1 cellular context compared by ENCODE assay signal in the genomic region with DNA sequence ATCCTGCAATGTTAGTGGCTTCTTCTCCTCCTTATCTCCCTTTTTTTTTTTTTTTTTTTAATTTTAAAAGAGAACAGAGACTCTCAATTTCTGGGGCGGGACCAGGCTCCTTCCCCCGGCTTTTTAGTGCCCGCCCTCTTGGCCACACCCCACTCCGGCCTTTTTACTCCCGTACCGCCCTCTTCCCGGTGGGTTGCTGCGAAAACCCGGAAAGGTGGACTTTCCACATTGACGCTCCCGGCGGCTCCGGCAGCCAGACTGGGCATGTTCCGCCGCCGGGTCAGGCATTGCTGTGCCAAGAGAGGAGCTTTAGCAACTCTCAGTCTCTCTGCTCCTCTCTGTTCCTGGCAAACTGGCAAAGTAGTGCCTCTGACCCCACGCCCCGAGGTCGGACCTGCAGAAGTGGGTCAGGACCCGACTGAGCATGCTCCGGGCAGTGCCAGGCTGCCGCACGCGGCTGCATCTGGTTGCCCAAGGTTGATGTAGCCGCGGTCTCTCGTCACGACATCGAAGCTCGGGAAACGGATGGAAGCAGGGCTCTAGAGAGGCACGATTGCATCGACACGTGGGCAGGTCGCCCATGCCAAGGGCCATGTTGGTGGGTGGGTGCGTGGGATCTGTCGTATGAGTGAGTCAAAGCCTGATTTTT.
TF ChIP-seq lines count a peak whose summit lies in the region.

No MANE protein-coding gene starts in this region.

TF ChIP-seq in HEK293, 187 proteins besides CTCF, POLR2A, EP300 and RAD21 (continued from another document and continues in another):
- TF ChIP-seq ZNF2 (tag by site-specific recombination; IDR thresholded peaks at IDR 0.05) (peak; percentile 83), ZNF214 (tag by site-specific recombination; IDR thresholded peaks at IDR 0.05; ENCODE audit: borderline replicate concordance) (no peak), ZNF785 (tag by site-specific recombination; IDR thresholded peaks at IDR 0.05) (no peak), ZNF548 (tag by site-specific recombination; IDR thresholded peaks at IDR 0.05) (no peak), ZNF302 (tag by site-specific recombination; IDR thresholded peaks at IDR 0.05; ENCODE audit: low read depth) (no peak), ZNF626 (tag by site-specific recombination; IDR thresholded peaks at IDR 0.05) (no peak), ZFP37 (tag by site-specific recombination; IDR thresholded peaks at IDR 0.05) (peak; percentile 47; the same call in 1 of the 2 replicates), SP2 (tag by site-specific recombination; IDR thresholded peaks at IDR 0.05) (peak; percentile 76), TRIM28 (IDR thresholded peaks at IDR 0.05; ENCODE audit: borderline replicate concordance, low read length) (no peak), ZNF266 (tag by site-specific recombination; IDR thresholded peaks at IDR 0.05; ENCODE audit: low read depth) (no peak), ZNF341 (tag by site-specific recombination; IDR thresholded peaks at IDR 0.05; ENCODE audit: low read depth) (peak; percentile 50), ZNF776 (tag by site-specific recombination; IDR thresholded peaks at IDR 0.05; ENCODE audit: borderline replicate concordance) (no peak), HOXD13 (CRISPR knock-in tag; IDR thresholded peaks at IDR 0.05; ENCODE audit: borderline replicate concordance) (no peak), ZIC2 (tag by site-specific recombination; IDR thresholded peaks at IDR 0.05) (no peak), ZNF133 (tag by site-specific recombination; IDR thresholded peaks at IDR 0.05) (no peak), ZNF354C (tag by site-specific recombination; IDR thresholded peaks at IDR 0.05; ENCODE audit: borderline replicate concordance, low read depth) (no peak), ZNF571 (tag by site-specific recombination; IDR thresholded peaks at IDR 0.05) (no peak), ZNF530 (tag by site-specific recombination; IDR thresholded peaks at IDR 0.05; ENCODE audit: low read depth) (no peak), IKZF3 (tag by site-specific recombination; IDR thresholded peaks at IDR 0.05) (no peak), ZNF140 (tag by site-specific recombination; IDR thresholded peaks at IDR 0.05) (no peak), SP3 (tag by site-specific recombination; IDR thresholded peaks at IDR 0.05) (peak; percentile 95), ZNF404 (tag by site-specific recombination; IDR thresholded peaks at IDR 0.05) (no peak), ZNF211 (tag by site-specific recombination; IDR thresholded peaks at IDR 0.05; ENCODE audit: low read depth) (no peak), ZNF544 (tag by site-specific recombination; IDR thresholded peaks at IDR 0.05) (no peak), ZNF24 (tag by site-specific recombination; IDR thresholded peaks at IDR 0.05) (no peak), KLF7 (tag by site-specific recombination; IDR thresholded peaks at IDR 0.05; ENCODE audit: borderline replicate concordance) (peak; percentile 74; the same call in 1 of the 2 replicates), MEIS1 (CRISPR knock-in tag; IDR thresholded peaks at IDR 0.05; ENCODE audit: borderline replicate concordance) (no peak), ZFHX2 (tag by site-specific recombination; conservative IDR thresholded peaks at IDR 0.05) (peak; percentile 78), ZNF311 (tag by site-specific recombination; IDR thresholded peaks at IDR 0.05; ENCODE audit: borderline replicate concordance) (no peak), KLF9 (tag by site-specific recombination; IDR thresholded peaks at IDR 0.05; ENCODE audit: low read depth) (peak; percentile 83), ZNF623 (tag by site-specific recombination; IDR thresholded peaks at IDR 0.05) (no peak), KLF16 (tag by site-specific recombination; IDR thresholded peaks at IDR 0.05) (no peak), ZNF426 (tag by site-specific recombination; IDR thresholded peaks at IDR 0.05) (no peak), ZNF747 (tag by site-specific recombination; IDR thresholded peaks at IDR 0.05) (no peak), KLF1 (tag by site-specific recombination; IDR thresholded peaks at IDR 0.05) (peak; percentile 86), ZNF707 (tag by site-specific recombination; IDR thresholded peaks at IDR 0.05) (no peak), ZNF350 (tag by site-specific recombination; IDR thresholded peaks at IDR 0.05) (peak; percentile 66; the same call in 1 of the 2 replicates), WT1 (tag by site-specific recombination; IDR thresholded peaks at IDR 0.05) (peak; percentile 42; the same call in 1 of the 2 replicates), ZNF394 (tag by site-specific recombination; IDR thresholded peaks at IDR 0.05; ENCODE audit: borderline replicate concordance) (peak; percentile 54; the same call in 1 of the 2 replicates), ZXDB (tag by site-specific recombination; IDR thresholded peaks at IDR 0.05) (peak; percentile 82), ZFP41 (tag by site-specific recombination; IDR thresholded peaks at IDR 0.05; ENCODE audit: borderline replicate concordance) (no peak), ZBTB48 (tag by site-specific recombination; IDR thresholded peaks at IDR 0.05) (no peak), MZF1 (tag by site-specific recombination; IDR thresholded peaks at IDR 0.05; ENCODE audit: borderline replicate concordance) (no peak)
- TF ChIP-seq, protein P1, sequence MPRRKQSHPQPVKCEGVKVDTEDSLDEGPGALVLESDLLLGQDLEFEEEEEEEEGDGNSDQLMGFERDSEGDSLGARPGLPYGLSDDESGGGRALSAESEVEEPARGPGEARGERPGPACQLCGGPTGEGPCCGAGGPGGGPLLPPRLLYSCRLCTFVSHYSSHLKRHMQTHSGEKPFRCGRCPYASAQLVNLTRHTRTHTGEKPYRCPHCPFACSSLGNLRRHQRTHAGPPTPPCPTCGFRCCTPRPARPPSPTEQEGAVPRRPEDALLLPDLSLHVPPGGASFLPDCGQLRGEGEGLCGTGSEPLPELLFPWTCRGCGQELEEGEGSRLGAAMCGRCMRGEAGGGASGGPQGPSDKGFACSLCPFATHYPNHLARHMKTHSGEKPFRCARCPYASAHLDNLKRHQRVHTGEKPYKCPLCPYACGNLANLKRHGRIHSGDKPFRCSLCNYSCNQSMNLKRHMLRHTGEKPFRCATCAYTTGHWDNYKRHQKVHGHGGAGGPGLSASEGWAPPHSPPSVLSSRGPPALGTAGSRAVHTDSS (tag by site-specific recombination; IDR thresholded peaks at IDR 0.05) = no peak
- TF ChIP-seq, protein P2, sequence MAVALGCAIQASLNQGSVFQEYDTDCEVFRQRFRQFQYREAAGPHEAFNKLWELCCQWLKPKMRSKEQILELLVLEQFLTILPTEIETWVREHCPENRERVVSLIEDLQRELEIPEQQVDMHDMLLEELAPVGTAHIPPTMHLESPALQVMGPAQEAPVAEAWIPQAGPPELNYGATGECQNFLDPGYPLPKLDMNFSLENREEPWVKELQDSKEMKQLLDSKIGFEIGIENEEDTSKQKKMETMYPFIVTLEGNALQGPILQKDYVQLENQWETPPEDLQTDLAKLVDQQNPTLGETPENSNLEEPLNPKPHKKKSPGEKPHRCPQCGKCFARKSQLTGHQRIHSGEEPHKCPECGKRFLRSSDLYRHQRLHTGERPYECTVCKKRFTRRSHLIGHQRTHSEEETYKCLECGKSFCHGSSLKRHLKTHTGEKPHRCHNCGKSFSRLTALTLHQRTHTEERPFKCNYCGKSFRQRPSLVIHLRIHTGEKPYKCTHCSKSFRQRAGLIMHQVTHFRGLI (tag by site-specific recombination; IDR thresholded peaks at IDR 0.05) = no peak
- TF ChIP-seq, protein P3, sequence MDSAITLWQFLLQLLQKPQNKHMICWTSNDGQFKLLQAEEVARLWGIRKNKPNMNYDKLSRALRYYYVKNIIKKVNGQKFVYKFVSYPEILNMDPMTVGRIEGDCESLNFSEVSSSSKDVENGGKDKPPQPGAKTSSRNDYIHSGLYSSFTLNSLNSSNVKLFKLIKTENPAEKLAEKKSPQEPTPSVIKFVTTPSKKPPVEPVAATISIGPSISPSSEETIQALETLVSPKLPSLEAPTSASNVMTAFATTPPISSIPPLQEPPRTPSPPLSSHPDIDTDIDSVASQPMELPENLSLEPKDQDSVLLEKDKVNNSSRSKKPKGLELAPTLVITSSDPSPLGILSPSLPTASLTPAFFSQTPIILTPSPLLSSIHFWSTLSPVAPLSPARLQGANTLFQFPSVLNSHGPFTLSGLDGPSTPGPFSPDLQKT (IDR thresholded peaks at IDR 0.05; ENCODE audit: borderline replicate concordance, low read depth, low read length) = no peak
- TF ChIP-seq, protein P4, sequence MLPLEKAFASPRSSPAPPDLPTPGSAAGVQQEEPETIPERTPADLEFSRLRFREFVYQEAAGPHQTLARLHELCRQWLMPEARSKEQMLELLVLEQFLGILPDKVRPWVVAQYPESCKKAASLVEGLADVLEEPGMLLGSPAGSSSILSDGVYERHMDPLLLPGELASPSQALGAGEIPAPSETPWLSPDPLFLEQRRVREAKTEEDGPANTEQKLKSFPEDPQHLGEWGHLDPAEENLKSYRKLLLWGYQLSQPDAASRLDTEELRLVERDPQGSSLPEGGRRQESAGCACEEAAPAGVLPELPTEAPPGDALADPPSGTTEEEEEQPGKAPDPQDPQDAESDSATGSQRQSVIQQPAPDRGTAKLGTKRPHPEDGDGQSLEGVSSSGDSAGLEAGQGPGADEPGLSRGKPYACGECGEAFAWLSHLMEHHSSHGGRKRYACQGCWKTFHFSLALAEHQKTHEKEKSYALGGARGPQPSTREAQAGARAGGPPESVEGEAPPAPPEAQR (tag by site-specific recombination; IDR thresholded peaks at IDR 0.05) = no peak
- TF ChIP-seq, protein P5, sequence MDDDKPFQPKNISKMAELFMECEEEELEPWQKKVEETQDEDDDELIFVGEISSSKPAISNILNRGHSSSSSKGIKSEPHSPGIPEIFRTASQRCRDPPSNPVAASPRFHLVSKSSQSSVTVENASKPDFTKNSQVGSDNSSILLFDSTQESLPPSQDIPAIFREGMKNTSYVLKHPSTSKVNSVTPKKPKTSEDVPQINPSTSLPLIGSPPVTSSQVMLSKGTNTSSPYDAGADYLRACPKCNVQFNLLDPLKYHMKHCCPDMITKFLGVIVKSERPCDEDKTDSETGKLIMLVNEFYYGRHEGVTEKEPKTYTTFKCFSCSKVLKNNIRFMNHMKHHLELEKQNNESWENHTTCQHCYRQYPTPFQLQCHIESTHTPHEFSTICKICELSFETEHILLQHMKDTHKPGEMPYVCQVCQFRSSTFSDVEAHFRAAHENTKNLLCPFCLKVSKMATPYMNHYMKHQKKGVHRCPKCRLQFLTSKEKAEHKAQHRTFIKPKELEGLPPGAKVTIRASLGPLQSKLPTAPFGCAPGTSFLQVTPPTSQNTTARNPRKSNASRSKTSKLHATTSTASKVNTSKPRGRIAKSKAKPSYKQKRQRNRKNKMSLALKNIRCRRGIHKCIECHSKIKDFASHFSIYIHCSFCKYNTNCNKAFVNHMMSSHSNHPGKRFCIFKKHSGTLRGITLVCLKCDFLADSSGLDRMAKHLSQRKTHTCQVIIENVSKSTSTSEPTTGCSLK (tag by site-specific recombination; IDR thresholded peaks at IDR 0.05) = no peak
- TF ChIP-seq, protein P6, sequence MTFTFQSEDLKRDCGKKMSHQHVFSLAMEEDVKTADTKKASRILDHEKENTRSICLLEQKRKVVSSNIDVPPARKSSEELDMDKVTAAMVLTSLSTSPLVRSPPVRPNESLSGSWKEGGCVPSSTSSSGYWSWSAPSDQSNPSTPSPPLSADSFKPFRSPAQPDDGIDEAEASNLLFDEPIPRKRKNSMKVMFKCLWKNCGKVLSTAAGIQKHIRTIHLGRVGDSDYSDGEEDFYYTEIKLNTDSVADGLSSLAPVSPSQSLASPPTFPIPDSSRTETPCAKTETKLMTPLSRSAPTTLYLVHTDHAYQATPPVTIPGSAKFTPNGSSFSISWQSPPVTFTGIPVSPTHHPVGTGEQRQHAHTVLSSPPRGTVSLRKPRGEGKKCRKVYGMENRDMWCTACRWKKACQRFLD (tag by site-specific recombination; IDR thresholded peaks at IDR 0.05) = no peak
- TF ChIP-seq, protein P7, sequence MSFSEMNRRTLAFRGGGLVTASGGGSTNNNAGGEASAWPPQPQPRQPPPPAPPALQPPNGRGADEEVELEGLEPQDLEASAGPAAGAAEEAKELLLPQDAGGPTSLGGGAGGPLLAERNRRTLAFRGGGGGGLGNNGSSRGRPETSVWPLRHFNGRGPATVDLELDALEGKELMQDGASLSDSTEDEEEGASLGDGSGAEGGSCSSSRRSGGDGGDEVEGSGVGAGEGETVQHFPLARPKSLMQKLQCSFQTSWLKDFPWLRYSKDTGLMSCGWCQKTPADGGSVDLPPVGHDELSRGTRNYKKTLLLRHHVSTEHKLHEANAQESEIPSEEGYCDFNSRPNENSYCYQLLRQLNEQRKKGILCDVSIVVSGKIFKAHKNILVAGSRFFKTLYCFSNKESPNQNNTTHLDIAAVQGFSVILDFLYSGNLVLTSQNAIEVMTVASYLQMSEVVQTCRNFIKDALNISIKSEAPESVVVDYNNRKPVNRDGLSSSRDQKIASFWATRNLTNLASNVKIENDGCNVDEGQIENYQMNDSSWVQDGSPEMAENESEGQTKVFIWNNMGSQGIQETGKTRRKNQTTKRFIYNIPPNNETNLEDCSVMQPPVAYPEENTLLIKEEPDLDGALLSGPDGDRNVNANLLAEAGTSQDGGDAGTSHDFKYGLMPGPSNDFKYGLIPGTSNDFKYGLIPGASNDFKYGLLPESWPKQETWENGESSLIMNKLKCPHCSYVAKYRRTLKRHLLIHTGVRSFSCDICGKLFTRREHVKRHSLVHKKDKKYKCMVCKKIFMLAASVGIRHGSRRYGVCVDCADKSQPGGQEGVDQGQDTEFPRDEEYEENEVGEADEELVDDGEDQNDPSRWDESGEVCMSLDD (tag by site-specific recombination; IDR thresholded peaks at IDR 0.05) = no peak
- TF ChIP-seq, protein P8, sequence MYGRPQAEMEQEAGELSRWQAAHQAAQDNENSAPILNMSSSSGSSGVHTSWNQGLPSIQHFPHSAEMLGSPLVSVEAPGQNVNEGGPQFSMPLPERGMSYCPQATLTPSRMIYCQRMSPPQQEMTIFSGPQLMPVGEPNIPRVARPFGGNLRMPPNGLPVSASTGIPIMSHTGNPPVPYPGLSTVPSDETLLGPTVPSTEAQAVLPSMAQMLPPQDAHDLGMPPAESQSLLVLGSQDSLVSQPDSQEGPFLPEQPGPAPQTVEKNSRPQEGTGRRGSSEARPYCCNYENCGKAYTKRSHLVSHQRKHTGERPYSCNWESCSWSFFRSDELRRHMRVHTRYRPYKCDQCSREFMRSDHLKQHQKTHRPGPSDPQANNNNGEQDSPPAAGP (tag by site-specific recombination; IDR thresholded peaks at IDR 0.05) = peak; percentile 71
- TF ChIP-seq, protein P9, sequence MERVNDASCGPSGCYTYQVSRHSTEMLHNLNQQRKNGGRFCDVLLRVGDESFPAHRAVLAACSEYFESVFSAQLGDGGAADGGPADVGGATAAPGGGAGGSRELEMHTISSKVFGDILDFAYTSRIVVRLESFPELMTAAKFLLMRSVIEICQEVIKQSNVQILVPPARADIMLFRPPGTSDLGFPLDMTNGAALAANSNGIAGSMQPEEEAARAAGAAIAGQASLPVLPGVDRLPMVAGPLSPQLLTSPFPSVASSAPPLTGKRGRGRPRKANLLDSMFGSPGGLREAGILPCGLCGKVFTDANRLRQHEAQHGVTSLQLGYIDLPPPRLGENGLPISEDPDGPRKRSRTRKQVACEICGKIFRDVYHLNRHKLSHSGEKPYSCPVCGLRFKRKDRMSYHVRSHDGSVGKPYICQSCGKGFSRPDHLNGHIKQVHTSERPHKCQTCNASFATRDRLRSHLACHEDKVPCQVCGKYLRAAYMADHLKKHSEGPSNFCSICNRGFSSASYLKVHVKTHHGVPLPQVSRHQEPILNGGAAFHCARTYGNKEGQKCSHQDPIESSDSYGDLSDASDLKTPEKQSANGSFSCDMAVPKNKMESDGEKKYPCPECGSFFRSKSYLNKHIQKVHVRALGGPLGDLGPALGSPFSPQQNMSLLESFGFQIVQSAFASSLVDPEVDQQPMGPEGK (tag by site-specific recombination; IDR thresholded peaks at IDR 0.05) = peak; percentile 15; the same call in 1 of the 2 replicates
